Comparison of ENCODE assay signal across 28 cellular contexts in the genomic region with DNA sequence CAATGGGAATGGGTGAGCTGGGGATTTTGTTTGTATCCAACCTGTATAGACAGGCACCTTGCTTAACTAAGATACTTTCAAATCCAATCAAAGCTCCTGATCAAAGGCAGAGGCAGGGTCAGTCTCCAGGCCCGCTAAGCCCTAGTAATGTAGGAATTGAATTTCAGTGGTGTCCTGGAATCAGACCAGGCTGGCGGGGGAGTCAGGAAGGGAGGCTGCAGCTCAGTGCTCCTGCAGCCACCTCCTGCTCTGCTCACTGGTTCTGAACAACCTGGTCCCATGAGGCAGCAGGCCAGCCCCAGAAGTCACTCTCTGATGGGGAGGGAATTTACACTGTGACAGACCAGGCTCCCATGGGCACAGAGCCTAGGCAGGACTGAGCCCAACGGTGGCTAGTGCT. TPM values are rescaled to one million over a fixed set of nuclear protein-coding genes. Genes with fewer than 3 reads are reported as not detected.
"Had no signal": no experiment of that assay in that cellular context is flagged by ENCODE, and none has a peak within 500 bp of the region (broad histone marks: within the 10 kb centered on the region; RNA-seq: fewer than 3 reads in every experiment).

No MANE protein-coding gene starts in this region.

- H3K4me1 ChIP-seq: lower lobe of right lung, suprapubic skin, tibial nerve had no signal

- H3K9me3 ChIP-seq: heart left ventricle, lower lobe of right lung, neutrophil, sigmoid colon, suprapubic skin, tibial nerve had no signal

- ATAC-seq: activated CD8-positive, alpha-beta T cell treated with anti-CD3 and anti-CD28 coated beads for 36 hours; activated T-cell treated with anti-CD3 and anti-CD28 coated beads, Interleukin-2, amount 50 U/mL, for 4 hours; activated T-helper 17 cell treated with anti-CD3 and anti-CD28 coated beads, Interleukin-2, amount 50 U/mL, for 72 hours; left lobe of liver; lower lobe of right lung; natural killer cell; stimulated activated effector memory CD8-positive, alpha-beta T cell treated with anti-CD3 and anti-CD28 coated beads, Interleukin-12 subunit alpha, Interleukin-12 subunit beta, amount 100 ng/mL, for 72 hours had no signal

- FAIRE-seq: astrocyte, endothelial cell of umbilical vein, kidney, small intestine had no signal

- H3K36me3 ChIP-seq: brain microvascular endothelial cell, heart left ventricle, lower lobe of right lung, neutrophil, sigmoid colon, suprapubic skin, tibial nerve had no signal

- H3K27ac ChIP-seq: brain microvascular endothelial cell, heart left ventricle, lower lobe of right lung, neutrophil, sigmoid colon, suprapubic skin, tibial nerve had no signal

- H3K27me3 ChIP-seq: sigmoid colon, tibial nerve had no signal

- H3K4me3 ChIP-seq: heart left ventricle, lower lobe of right lung, sigmoid colon, suprapubic skin, tibial nerve had no signal

- DNase-seq: activated B cell treated with CpG ODN at 0.5 μM for 24 hours; activated CD4-positive, alpha-beta T cell treated with anti-CD3 and anti-CD28 coated beads, Interleukin-2, amount 50 U/mL, for 1 hour; activated CD8-positive, alpha-beta T cell treated with anti-CD3 and anti-CD28 coated beads for 36 hours; activated gamma-delta T cell treated with Interleukin-2 at 50 U/mL for 16 hours; activated naive CD4-positive, alpha-beta T cell treated with anti-CD3 and anti-CD28 coated beads, Interleukin-2, amount 50 U/mL, for 16 hours; activated T-cell treated with anti-CD3 and anti-CD28 coated beads, Interleukin-2, amount 50 U/mL, for 4 hours; amniotic stem cell; brain microvascular endothelial cell; cortex of kidney; foreskin fibroblast; heart left ventricle; immature natural killer cell; kidney; lower lobe of right lung; mesendoderm; natural killer cell; retina; sigmoid colon; small intestine; stimulated activated CD4-positive, alpha-beta T cell treated with anti-CD3 and anti-CD28 coated beads, Interleukin-4, amount 100 ng/mL, for 24 hours had no signal

RNA-seq across cellular contexts. Expression of a gene that starts 38.5 kb away (rescaled TPM):
- total RNA-seq: activated B cell treated with CpG ODN at 0.5 μM for 24 hours had no signal
